ENCODE assay signal across 9 cellular contexts in the genomic region with DNA sequence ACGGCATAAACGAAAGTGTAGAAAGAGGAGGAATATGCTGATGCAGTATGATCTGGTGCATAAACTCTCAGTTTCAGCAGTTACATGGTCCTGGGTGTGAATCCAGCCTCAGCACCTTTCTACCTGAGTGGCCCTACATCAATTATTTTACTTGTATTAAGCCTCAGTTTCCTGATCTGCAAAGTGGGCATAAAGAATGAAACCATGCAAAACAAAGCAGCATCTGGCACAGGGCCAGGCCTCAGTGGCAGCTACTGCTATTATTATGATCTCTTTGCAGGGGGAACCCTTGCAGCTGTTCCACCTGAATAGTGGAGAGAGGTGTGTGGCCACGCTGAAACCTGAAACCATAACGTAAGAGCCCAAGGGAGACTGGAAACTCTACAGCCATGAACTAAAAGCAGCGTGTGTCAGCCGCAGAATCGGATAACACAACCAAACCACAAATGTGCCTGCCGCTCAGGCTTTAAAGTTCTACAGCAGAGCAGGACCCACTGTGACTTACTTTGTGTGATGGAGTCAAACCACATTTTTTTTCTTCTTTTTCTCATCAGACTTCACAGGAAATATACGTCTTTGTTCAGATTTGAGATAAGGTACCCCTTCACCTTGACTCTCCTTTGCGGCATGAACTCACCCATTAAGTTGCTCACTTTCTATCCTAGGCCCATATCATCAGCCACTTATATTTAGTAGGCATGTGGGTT. TPM values are rescaled to one million over a fixed set of nuclear protein-coding genes. Genes with fewer than 3 reads are reported as not detected.
DNase-seq lines count a peak whose midpoint lies in the region; ATAC-seq and TF ChIP-seq lines count a peak whose summit lies in the region.
"Had no signal": no experiment of that assay in that cellular context is flagged by ENCODE, and none has a peak within 500 bp of the region (broad histone marks: within the 10 kb centered on the region; RNA-seq: fewer than 3 reads in every experiment).

No MANE protein-coding gene starts in this region.

- H3K4me3 ChIP-seq in KMS-11 (IDR thresholded peaks at IDR 0.05; ENCODE audit: insufficient read depth, low read depth, low read length) = no peak overlapping the region

- no peaks in the 10 kb centered on the region for H3K79me2 ChIP-seq in KMS-11 (ENCODE audit: insufficient read depth, low read depth)

- intact Hi-C loops in activated B cell treated with CpG ODN at 0.5 μM for 24 hours (cut with micrococcal nuclease) = loop anchor here (1.0 kb wide), 1 partner anchor 9 kb away; no protein-coding TSS in a partner anchor

- no peaks in the 10 kb centered on the region for H3K27me3 Mint-ChIP-seq in activated B cell treated with CpG ODN at 0.5 μM for 24 hours
- H3K27me3 Mint-ChIP-seq in central memory CD8-positive, alpha-beta T cell = no peaks in the 10 kb centered on the region

- no peak overlapping the region for H2AFZ ChIP-seq in KMS-11 (ENCODE audit: low read depth)

- ATAC-seq in GM21528 (IDR thresholded peaks at IDR 0.05; ENCODE audit: low FRiP score, unreplicated experiment) (peak; percentile 84), activated B cell treated with CpG ODN at 0.5 μM for 24 hours (ENCODE audit: low read depth) (peak; percentile 85)
- ATAC-seq in central memory CD8-positive, alpha-beta T cell (replicated peaks; ENCODE audit: extremely low read depth, poor library complexity, severe bottlenecking) = peak; percentile 77

- POLR2A ChIA-PET in activated B cell treated with CpG ODN at 0.5 μM for 24 hours (lab: Charles Lee) = interaction anchor here (3.0 kb wide), 1 partner anchor 9 kb away, joined by 8 read pairs; no protein-coding TSS in a partner anchor

- peaks cover 26% of the 10 kb centered on the region for H3K4me1 Mint-ChIP-seq in activated B cell treated with CpG ODN at 0.5 μM for 24 hours
- peaks cover 56% of the 10 kb centered on the region for H3K4me1 Mint-ChIP-seq in central memory CD8-positive, alpha-beta T cell

- TF ChIP-seq CTCF in KMS-11 (conservative IDR thresholded peaks at IDR 0.05; ENCODE audit: low read depth, low read length) = no peak
- no peak for TF ChIP-seq CTCF in activated B cell treated with CpG ODN at 0.5 μM for 24 hours (IDR thresholded peaks at IDR 0.05)

- peak overlapping the region; percentile 71; the same call in 1 of the 2 replicates for H3K4me2 ChIP-seq in KMS-11

- peak overlapping the region; percentile 54 for H3K27ac Mint-ChIP-seq in activated B cell treated with CpG ODN at 0.5 μM for 24 hours
- peak overlapping the region; percentile 95 for H3K27ac Mint-ChIP-seq in central memory CD8-positive, alpha-beta T cell (ENCODE audit: low read depth)

- no peaks in the 10 kb centered on the region for H3K9me3 Mint-ChIP-seq in activated B cell treated with CpG ODN at 0.5 μM for 24 hours
- no peaks in the 10 kb centered on the region for H3K9me3 Mint-ChIP-seq in central memory CD8-positive, alpha-beta T cell

- peaks cover 18% of the 10 kb centered on the region; the same call in 1 of the 2 replicates for H3K27me3 ChIP-seq in KMS-11 (ENCODE audit: insufficient read depth, low read depth)

- peaks cover 43% of the 10 kb centered on the region for H3K4me1 ChIP-seq in KMS-11 (ENCODE audit: low read depth, poor library complexity, severe bottlenecking)

- H4K20me1 ChIP-seq in KMS-11 (ENCODE audit: insufficient read depth) = no peaks in the 10 kb centered on the region

- in situ Hi-C loops in ACHN (cut with HindIII; ENCODE audit: low pct_ligation_motif_present, low pct_unique_long_range_greater_than_20kb, low sequenced_read_pairs) = no loop called here

- H3K9ac ChIP-seq in KMS-11 = no peak overlapping the region

- H3K27ac ChIP-seq in KMS-11 = peak overlapping the region; percentile 69
- H3K27ac ChIP-seq: HL-60 had no signal

- no peaks in the 10 kb centered on the region for H3K36me3 Mint-ChIP-seq in activated B cell treated with CpG ODN at 0.5 μM for 24 hours (ENCODE audit: low read depth)
- H3K36me3 Mint-ChIP-seq in central memory CD8-positive, alpha-beta T cell (ENCODE audit: insufficient read depth) = peaks cover 19% of the 10 kb centered on the region

- CTCF ChIA-PET in activated B cell treated with CpG ODN at 0.5 μM for 24 hours (lab: Charles Lee) = no interaction called here

- DNase-seq in ELF-1 (ENCODE audit: low read depth, low spot score) = peak; percentile 37
- peak; percentile 24 for DNase-seq in activated B cell treated with CpG ODN at 0.5 μM for 24 hours
- peak; percentile 65 to 88 for DNase-seq in central memory CD8-positive, alpha-beta T cell (ENCODE audit: low spot score in 2 of 2)
- DNase-seq in stimulated activated CD4-positive, alpha-beta T cell treated with anti-CD3 and anti-CD28 coated beads, TNF-alpha, amount 100 ng/mL, for 1 hour (ENCODE audit: low read depth in 3 of 3, low spot score in 1 of 3) = peak; percentile 45 to 70 (median 64)
- no peak for DNase-seq in ACHN
- no peak for DNase-seq in nucleus accumbens (lab: John Stamatoyannopoulos, UW)

- H3K4me3 Mint-ChIP-seq in activated B cell treated with CpG ODN at 0.5 μM for 24 hours = no peak overlapping the region
- peak overlapping the region; percentile 67 for H3K4me3 Mint-ChIP-seq in central memory CD8-positive, alpha-beta T cell

- H3K36me3 ChIP-seq in KMS-11 (ENCODE audit: insufficient read depth) = no peaks in the 10 kb centered on the region

RNA-seq across cellular contexts. Expression of gene FOS, which starts 29.2 kb away (rescaled TPM):
- total RNA-seq in activated B cell treated with CpG ODN at 0.5 μM for 24 hours = 27.1 and 37.8 TPM in 2 replicates

Comparison
In these comparisons a context has a peak if more than half of its experiments do, and no peak if none do; other contexts are left out.
1. DNase-seq: peak in ELF-1 (single experiment), activated B cell treated with CpG ODN at 0.5 μM for 24 hours (single experiment), central memory CD8-positive, alpha-beta T cell (2 of 2) and stimulated activated CD4-positive, alpha-beta T cell treated with anti-CD3 and anti-CD28 coated beads, TNF-alpha, amount 100 ng/mL, for 1 hour (3 of 3); none in ACHN (single experiment) and nucleus accumbens (0 of 56).
2. Peak in every context shown above with its lines, with median percentiles within 50 percentile points of each other: ATAC-seq.